8 cellular contexts compared by ENCODE assay signal in genomic region chr12:31874961-31875608, GRCh38.
A peak's percentile ranks its signal among the peaks of the same experiment; 100 is the strongest.
DNase-seq lines count a peak whose midpoint lies in the region; ATAC-seq, FAIRE-seq and TF ChIP-seq lines count a peak whose summit lies in the region.

No MANE protein-coding gene starts in this region.

- H3K27ac ChIP-seq in SK-N-SH (ENCODE audit: low read depth in 2 of 2, low read length in 1 of 2) (no peak overlapping the region), keratinocyte (ENCODE audit: control insufficient read depth, insufficient read depth, low read length) (peak overlapping the region; percentile 49)

- peak; percentile 85 for ATAC-seq in HG02642 (IDR thresholded peaks at IDR 0.05; ENCODE audit: poor library complexity, unreplicated experiment)

- no peak for FAIRE-seq in keratinocyte (lab: Jason Lieb, UNC)

- no peak for TF ChIP-seq RAD21 in SK-N-SH (IDR thresholded peaks at IDR 0.05; ENCODE audit: low read length)

- POLR2A ChIA-PET in SK-N-SH (lab: Yijun Ruan, JAX): no interaction called here

- H3F3A ChIP-seq in SK-N-SH (replicated peaks; ENCODE audit: insufficient read depth): no peaks in the 10 kb centered on the region

- TF ChIP-seq CTCF in SK-N-SH (IDR thresholded peaks at IDR 0.05): no peak
- TF ChIP-seq CTCF in keratinocyte (optimal IDR thresholded peaks at IDR 0.05 in 1 of 3, IDR thresholded peaks at IDR 0.05 in 1 of 3, conservative IDR thresholded peaks at IDR 0.05 in 1 of 3; ENCODE audit: extremely low read depth in 1 of 3, insufficient read depth in 2 of 3, low read length in 3 of 3): no peak
- no peak for TF ChIP-seq CTCF in glutamatergic neuron (IDR thresholded peaks at IDR 0.05; ENCODE audit: partially characterized antibody, unreplicated experiment)
- TF ChIP-seq CTCF in type B pancreatic cell (conservative IDR thresholded peaks at IDR 0.05): no peak

- H3K4me2 ChIP-seq in SK-N-SH (no peak overlapping the region), keratinocyte (ENCODE audit: control insufficient read depth, extremely low read depth, insufficient read depth, low read depth, low read length) (no peak overlapping the region)

- H3K9ac ChIP-seq in SK-N-SH: no peak overlapping the region
- H3K9ac ChIP-seq in keratinocyte (ENCODE audit: control insufficient read depth, extremely low read depth, insufficient read depth, low read length): no peak overlapping the region

- TF ChIP-seq EP300 in SK-N-SH (IDR thresholded peaks at IDR 0.05; ENCODE audit: borderline replicate concordance in 1 of 2, low read depth in 1 of 2, low read length in 1 of 2): no peak

- peaks cover 28% of the 10 kb centered on the region for H3K9me3 Mint-ChIP-seq in activated naive CD8-positive, alpha-beta T cell treated with anti-CD3 and anti-CD28 coated beads for 36 hours
- peaks cover 8% of the 10 kb centered on the region for H3K9me3 Mint-ChIP-seq in glutamatergic neuron (ENCODE audit: unreplicated experiment)
- H3K9me3 Mint-ChIP-seq in type B pancreatic cell: peaks cover 9% of the 10 kb centered on the region

- H3K27ac Mint-ChIP-seq in activated naive CD8-positive, alpha-beta T cell treated with anti-CD3 and anti-CD28 coated beads for 36 hours: peak overlapping the region; percentile 99
- H3K27ac Mint-ChIP-seq in glutamatergic neuron (ENCODE audit: unreplicated experiment): no peak overlapping the region
- H3K27ac Mint-ChIP-seq in type B pancreatic cell: no peak overlapping the region

- H3K36me3 Mint-ChIP-seq in activated naive CD8-positive, alpha-beta T cell treated with anti-CD3 and anti-CD28 coated beads for 36 hours: peaks cover 49% of the 10 kb centered on the region
- H3K36me3 Mint-ChIP-seq in glutamatergic neuron (ENCODE audit: unreplicated experiment) (peaks cover 9% of the 10 kb centered on the region), type B pancreatic cell (peaks cover 20% of the 10 kb centered on the region)

- H3K9me2 ChIP-seq in SK-N-SH: no peaks in the 10 kb centered on the region

- peaks cover 27% of the 10 kb centered on the region for H3K4me1 Mint-ChIP-seq in activated naive CD8-positive, alpha-beta T cell treated with anti-CD3 and anti-CD28 coated beads for 36 hours
- H3K4me1 Mint-ChIP-seq in glutamatergic neuron (ENCODE audit: low read depth, unreplicated experiment) (no peaks in the 10 kb centered on the region), type B pancreatic cell (ENCODE audit: unreplicated experiment) (peaks cover 12% of the 10 kb centered on the region)

- H2AFZ ChIP-seq in SK-N-SH (ENCODE audit: low read depth): peak overlapping the region; percentile 65; the same call in 1 of the 2 replicates
- H2AFZ ChIP-seq in keratinocyte (ENCODE audit: control insufficient read depth, low read length): peak overlapping the region; percentile 87

- H3K27me3 ChIP-seq in SK-N-SH (ENCODE audit: insufficient read depth) (no peaks in the 10 kb centered on the region), keratinocyte (ENCODE audit: control insufficient read depth, extremely low read depth, insufficient read depth, low read length) (no peaks in the 10 kb centered on the region)

- DNase-seq in Daoy (ENCODE audit: low read depth): peak; percentile 90
- DNase-seq in SK-N-SH: no peak
- peak; percentile 69 for DNase-seq in activated naive CD8-positive, alpha-beta T cell treated with anti-CD3 and anti-CD28 coated beads for 36 hours
- peak; percentile 9 for DNase-seq in keratinocyte (ENCODE audit: low read depth, low spot score)
- peak; percentile 77 for DNase-seq in stimulated activated CD4-positive, alpha-beta T cell treated with anti-CD3 and anti-CD28 coated beads, Interleukin-4, amount 100 ng/mL, for 24 hours
- no peak for DNase-seq in glutamatergic neuron
- no peak for DNase-seq in type B pancreatic cell (ENCODE audit: extremely low spot score, unreplicated experiment)

- CTCF ChIA-PET in SK-N-SH (lab: Yijun Ruan, JAX): interaction anchor here (0.6 to 1.4 kb wide), 3 partner anchors 8 to 161 kb away, joined by 3 read pairs; no protein-coding TSS in a partner anchor

- WGBS in SK-N-SH (ENCODE audit: low lambda C conversion rate): 49% methylated on average over 6 of the region's 6 CpGs

- H3K79me2 ChIP-seq in SK-N-SH (ENCODE audit: insufficient read depth): no peaks in the 10 kb centered on the region
- no peaks in the 10 kb centered on the region for H3K79me2 ChIP-seq in keratinocyte (ENCODE audit: control insufficient read depth, insufficient read depth, low read length)

- no peaks in the 10 kb centered on the region for H3K9me1 ChIP-seq in keratinocyte (ENCODE audit: control insufficient read depth, extremely low read depth, insufficient read depth, low read length)

- no peaks in the 10 kb centered on the region for H3K9me3 ChIP-seq in SK-N-SH
- no peaks in the 10 kb centered on the region for H3K9me3 ChIP-seq in keratinocyte (ENCODE audit: control insufficient read depth, low read depth, low read length)

- dilution Hi-C loops in keratinocyte (cut with MboI; ENCODE audit: extremely low pct_ligation_motif_present, low sequenced_read_pairs): no loop called here

- no peaks in the 10 kb centered on the region for H3K27me3 Mint-ChIP-seq in activated naive CD8-positive, alpha-beta T cell treated with anti-CD3 and anti-CD28 coated beads for 36 hours
- H3K27me3 Mint-ChIP-seq in glutamatergic neuron (ENCODE audit: unreplicated experiment) (peaks cover 2% of the 10 kb centered on the region), type B pancreatic cell (no peaks in the 10 kb centered on the region)

- H3K4me3 Mint-ChIP-seq in activated naive CD8-positive, alpha-beta T cell treated with anti-CD3 and anti-CD28 coated beads for 36 hours: peak overlapping the region; percentile 62
- no peak overlapping the region for H3K4me3 Mint-ChIP-seq in glutamatergic neuron (ENCODE audit: unreplicated experiment)
- H3K4me3 Mint-ChIP-seq in type B pancreatic cell: no peak overlapping the region

- H3K4me3 ChIP-seq in SK-N-SH (ENCODE audit: low read depth in 2 of 2, low read length in 1 of 2): no peak overlapping the region
- no peak overlapping the region for H3K4me3 ChIP-seq in keratinocyte (ENCODE audit: control insufficient read depth in 2 of 3, extremely low read depth in 1 of 3, insufficient read depth in 2 of 3, low read depth in 1 of 3, low read length in 3 of 3)

- H3K4me1 ChIP-seq in SK-N-SH (ENCODE audit: control insufficient read depth in 1 of 2, insufficient read depth in 2 of 2, low read depth in 1 of 2, low read length in 1 of 2): peaks cover 0 to 8% of the 10 kb centered on the region in 2 experiments; a peak in 1 of 4 replicates
- H3K4me1 ChIP-seq in keratinocyte (ENCODE audit: control insufficient read depth, extremely low read depth, insufficient read depth, low read length): peaks cover 5% of the 10 kb centered on the region

- H3K36me3 ChIP-seq in SK-N-SH (replicated peaks in 1 of 2; ENCODE audit: control insufficient read depth in 1 of 2, insufficient read depth in 2 of 2, low read length in 1 of 2): no peaks in the 10 kb centered on the region
- no peaks in the 10 kb centered on the region for H3K36me3 ChIP-seq in keratinocyte (ENCODE audit: control insufficient read depth in 2 of 2, extremely low read depth in 1 of 2, insufficient read depth in 2 of 2, low read length in 2 of 2)

- H4K20me1 ChIP-seq in SK-N-SH (ENCODE audit: insufficient read depth) (no peaks in the 10 kb centered on the region), keratinocyte (ENCODE audit: control insufficient read depth, extremely low read depth, insufficient read depth, low read length) (no peaks in the 10 kb centered on the region)

TF ChIP-seq in SK-N-SH, 30 proteins besides CTCF, POLR2A, EP300 and RAD21:
- TF ChIP-seq RFX5 (IDR thresholded peaks at IDR 0.05; ENCODE audit: low read length) (no peak), RCOR1 (IDR thresholded peaks at IDR 0.05; ENCODE audit: low read length) (no peak), FOXM1 (IDR thresholded peaks at IDR 0.05; ENCODE audit: low read depth) (no peak), GATA2 (CRISPR knock-in tag; IDR thresholded peaks at IDR 0.05) (no peak), MXI1 (IDR thresholded peaks at IDR 0.05; ENCODE audit: low read depth, low read length) (no peak), RXRA (IDR thresholded peaks at IDR 0.05; ENCODE audit: borderline replicate concordance, low read depth) (no peak), EZH2phosphoT487 (IDR thresholded peaks at IDR 0.05; ENCODE audit: borderline replicate concordance, low read depth) (no peak)
- TF ChIP-seq, protein P1, sequence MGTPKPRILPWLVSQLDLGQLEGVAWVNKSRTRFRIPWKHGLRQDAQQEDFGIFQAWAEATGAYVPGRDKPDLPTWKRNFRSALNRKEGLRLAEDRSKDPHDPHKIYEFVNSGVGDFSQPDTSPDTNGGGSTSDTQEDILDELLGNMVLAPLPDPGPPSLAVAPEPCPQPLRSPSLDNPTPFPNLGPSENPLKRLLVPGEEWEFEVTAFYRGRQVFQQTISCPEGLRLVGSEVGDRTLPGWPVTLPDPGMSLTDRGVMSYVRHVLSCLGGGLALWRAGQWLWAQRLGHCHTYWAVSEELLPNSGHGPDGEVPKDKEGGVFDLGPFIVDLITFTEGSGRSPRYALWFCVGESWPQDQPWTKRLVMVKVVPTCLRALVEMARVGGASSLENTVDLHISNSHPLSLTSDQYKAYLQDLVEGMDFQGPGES (IDR thresholded peaks at IDR 0.05; ENCODE audit: low read depth, low read length): no peak
- TF ChIP-seq, protein P2, sequence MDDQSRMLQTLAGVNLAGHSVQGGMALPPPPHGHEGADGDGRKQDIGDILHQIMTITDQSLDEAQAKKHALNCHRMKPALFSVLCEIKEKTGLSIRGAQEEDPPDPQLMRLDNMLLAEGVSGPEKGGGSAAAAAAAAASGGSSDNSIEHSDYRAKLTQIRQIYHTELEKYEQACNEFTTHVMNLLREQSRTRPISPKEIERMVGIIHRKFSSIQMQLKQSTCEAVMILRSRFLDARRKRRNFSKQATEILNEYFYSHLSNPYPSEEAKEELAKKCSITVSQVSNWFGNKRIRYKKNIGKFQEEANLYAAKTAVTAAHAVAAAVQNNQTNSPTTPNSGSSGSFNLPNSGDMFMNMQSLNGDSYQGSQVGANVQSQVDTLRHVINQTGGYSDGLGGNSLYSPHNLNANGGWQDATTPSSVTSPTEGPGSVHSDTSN (IDR thresholded peaks at IDR 0.05): no peak

Comparison
In these comparisons a context has a peak if more than half of its experiments do, and no peak if none do; other contexts are left out.
1. DNase-seq: peak in Daoy (single experiment), activated naive CD8-positive, alpha-beta T cell treated with anti-CD3 and anti-CD28 coated beads for 36 hours (single experiment), keratinocyte (single experiment) and stimulated activated CD4-positive, alpha-beta T cell treated with anti-CD3 and anti-CD28 coated beads, Interleukin-4, amount 100 ng/mL, for 24 hours (single experiment); none in SK-N-SH (single experiment), glutamatergic neuron (single experiment) and type B pancreatic cell (single experiment).